In genomic region chr3:147373301-147373700, GRCh38 we compare ENCODE assay signal across 1 cellular context.
TF ChIP-seq lines count a peak whose summit lies in the region.

No MANE protein-coding gene starts in this region.

TF ChIP-seq in WTC11, 78 proteins besides CTCF, POLR2A, EP300 and RAD21 (continued from another document):
- TF ChIP-seq ZMAT4 (CRISPR knock-in tag; IDR thresholded peaks at IDR 0.05) (no peak), GABPB1 (CRISPR knock-in tag; IDR thresholded peaks at IDR 0.05) (no peak), ZNF425 (CRISPR knock-in tag; conservative IDR thresholded peaks at IDR 0.05) (no peak), TEAD1 (CRISPR knock-in tag; IDR thresholded peaks at IDR 0.05) (no peak), NFATC4 (CRISPR knock-in tag; IDR thresholded peaks at IDR 0.05) (no peak), FOXK1 (CRISPR knock-in tag; IDR thresholded peaks at IDR 0.05) (no peak), ZNF121 (CRISPR knock-in tag; IDR thresholded peaks at IDR 0.05) (no peak), NR1H2 (CRISPR knock-in tag; IDR thresholded peaks at IDR 0.05) (no peak), ZNF317 (CRISPR knock-in tag; IDR thresholded peaks at IDR 0.05; ENCODE audit: borderline replicate concordance, low read depth) (no peak), JUN (CRISPR knock-in tag; IDR thresholded peaks at IDR 0.05) (no peak), JAZF1 (CRISPR knock-in tag; IDR thresholded peaks at IDR 0.05) (no peak), FOXP4 (CRISPR knock-in tag; IDR thresholded peaks at IDR 0.05) (no peak), AR (CRISPR knock-in tag; IDR thresholded peaks at IDR 0.05) (no peak)
- TF ChIP-seq, protein P1, sequence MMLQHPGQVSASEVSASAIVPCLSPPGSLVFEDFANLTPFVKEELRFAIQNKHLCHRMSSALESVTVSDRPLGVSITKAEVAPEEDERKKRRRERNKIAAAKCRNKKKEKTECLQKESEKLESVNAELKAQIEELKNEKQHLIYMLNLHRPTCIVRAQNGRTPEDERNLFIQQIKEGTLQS (CRISPR knock-in tag; conservative IDR thresholded peaks at IDR 0.05), result no peak
- TF ChIP-seq, protein P2, sequence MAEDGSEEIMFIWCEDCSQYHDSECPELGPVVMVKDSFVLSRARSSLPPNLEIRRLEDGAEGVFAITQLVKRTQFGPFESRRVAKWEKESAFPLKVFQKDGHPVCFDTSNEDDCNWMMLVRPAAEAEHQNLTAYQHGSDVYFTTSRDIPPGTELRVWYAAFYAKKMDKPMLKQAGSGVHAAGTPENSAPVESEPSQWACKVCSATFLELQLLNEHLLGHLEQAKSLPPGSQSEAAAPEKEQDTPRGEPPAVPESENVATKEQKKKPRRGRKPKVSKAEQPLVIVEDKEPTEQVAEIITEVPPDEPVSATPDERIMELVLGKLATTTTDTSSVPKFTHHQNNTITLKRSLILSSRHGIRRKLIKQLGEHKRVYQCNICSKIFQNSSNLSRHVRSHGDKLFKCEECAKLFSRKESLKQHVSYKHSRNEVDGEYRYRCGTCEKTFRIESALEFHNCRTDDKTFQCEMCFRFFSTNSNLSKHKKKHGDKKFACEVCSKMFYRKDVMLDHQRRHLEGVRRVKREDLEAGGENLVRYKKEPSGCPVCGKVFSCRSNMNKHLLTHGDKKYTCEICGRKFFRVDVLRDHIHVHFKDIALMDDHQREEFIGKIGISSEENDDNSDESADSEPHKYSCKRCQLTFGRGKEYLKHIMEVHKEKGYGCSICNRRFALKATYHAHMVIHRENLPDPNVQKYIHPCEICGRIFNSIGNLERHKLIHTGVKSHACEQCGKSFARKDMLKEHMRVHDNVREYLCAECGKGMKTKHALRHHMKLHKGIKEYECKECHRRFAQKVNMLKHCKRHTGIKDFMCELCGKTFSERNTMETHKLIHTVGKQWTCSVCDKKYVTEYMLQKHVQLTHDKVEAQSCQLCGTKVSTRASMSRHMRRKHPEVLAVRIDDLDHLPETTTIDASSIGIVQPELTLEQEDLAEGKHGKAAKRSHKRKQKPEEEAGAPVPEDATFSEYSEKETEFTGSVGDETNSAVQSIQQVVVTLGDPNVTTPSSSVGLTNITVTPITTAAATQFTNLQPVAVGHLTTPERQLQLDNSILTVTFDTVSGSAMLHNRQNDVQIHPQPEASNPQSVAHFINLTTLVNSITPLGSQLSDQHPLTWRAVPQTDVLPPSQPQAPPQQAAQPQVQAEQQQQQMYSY (CRISPR knock-in tag; IDR thresholded peaks at IDR 0.05), result no peak
